In the genomic region with DNA sequence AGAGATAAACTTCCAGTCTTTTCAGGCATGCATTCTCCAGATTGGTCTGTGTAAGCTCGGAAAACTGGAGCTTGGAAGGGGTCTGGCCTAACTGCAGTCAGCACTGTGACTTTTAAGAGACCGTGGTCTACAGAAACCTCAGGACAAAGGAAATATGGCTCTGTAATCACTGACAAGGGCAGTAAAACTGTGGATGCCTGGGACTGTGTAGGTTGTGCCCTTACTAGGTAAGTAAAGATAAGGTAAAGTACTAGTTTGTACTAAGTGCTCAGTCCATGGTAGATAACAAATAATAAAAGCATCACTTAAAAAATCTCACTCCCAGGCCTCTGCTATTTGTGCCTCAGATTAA, we compare ENCODE assay signal across 1 cellular context.
TF ChIP-seq lines count a peak whose summit lies in the region.

No MANE protein-coding gene starts in this region.

TF ChIP-seq in H1, 55 proteins besides CTCF, POLR2A, EP300 and RAD21 (continued from another document):
- no peak for TF ChIP-seq CTBP2 (IDR thresholded peaks at IDR 0.05; ENCODE audit: borderline replicate concordance, insufficient read depth, insufficient read length, low read length)
